8 cellular contexts compared by ENCODE assay signal in genomic region chr17:41666708-41667279, GRCh38. TPM values are rescaled to one million over a fixed set of nuclear protein-coding genes. Genes with fewer than 3 reads are reported as not detected.
A peak's percentile ranks its signal among the peaks of the same experiment; 100 is the strongest.
DNase-seq lines count a peak whose midpoint lies in the region; ATAC-seq and TF ChIP-seq lines count a peak whose summit lies in the region.

No MANE protein-coding gene starts in this region.

- H3K4me1 ChIP-seq in DND-41 (ENCODE audit: insufficient read depth, low read length) (peaks cover 26% of the 10 kb centered on the region), HAP-1 (peaks cover 12% of the 10 kb centered on the region), adrenal gland (replicated peaks in 1 of 2) (peaks cover 13 to 18% of the 10 kb centered on the region in 2 donors), right atrium auricular region (peaks cover 0 to 24% of the 10 kb centered on the region in 2 donors), rectal smooth muscle tissue (ENCODE audit: control insufficient read depth, insufficient read depth, low read length) (peaks cover 6% of the 10 kb centered on the region), vagina (peaks cover 41% of the 10 kb centered on the region)

- ATAC-seq in DND-41 (ENCODE audit: insufficient read depth, low read depth), result peak; percentile 71
- ATAC-seq in T-cell (replicated peaks in 1 of 4), result peak; percentile 54 to 70 (median 66)

- H4K20me1 ChIP-seq in DND-41 (ENCODE audit: insufficient read depth, low read length), result no peaks in the 10 kb centered on the region

- no peaks in the 10 kb centered on the region for H3K79me2 ChIP-seq in DND-41 (ENCODE audit: insufficient read depth, low read length)

- TF ChIP-seq CTCF in DND-41 (IDR thresholded peaks at IDR 0.05; ENCODE audit: borderline replicate concordance, extremely low read depth, low read length, poor library complexity, severe bottlenecking), result peak; percentile 98
- TF ChIP-seq CTCF in adrenal gland (IDR thresholded peaks at IDR 0.05), result peak; percentile 85 to 96 (median 91)
- peak; percentile 97 for TF ChIP-seq CTCF in right atrium auricular region (IDR thresholded peaks at IDR 0.05)
- TF ChIP-seq CTCF in vagina (IDR thresholded peaks at IDR 0.05), result peak; percentile 95 to 99 (median 98)

- TF ChIP-seq POLR2A in adrenal gland (IDR thresholded peaks at IDR 0.05) (no peak), vagina (IDR thresholded peaks at IDR 0.05) (no peak)

- H3K27me3 Mint-ChIP-seq in T-cell, result no peaks in the 10 kb centered on the region

- peak overlapping the region; percentile 83 for H3K4me2 ChIP-seq in DND-41 (ENCODE audit: insufficient read depth, low read length)

- no peaks in the 10 kb centered on the region for H3K9me3 ChIP-seq in DND-41 (ENCODE audit: insufficient read depth, low read length, severe bottlenecking)
- H3K9me3 ChIP-seq in HAP-1, result no peaks in the 10 kb centered on the region
- H3K9me3 ChIP-seq in adrenal gland (replicated peaks in 1 of 3), result no peaks in the 10 kb centered on the region
- no peaks in the 10 kb centered on the region for H3K9me3 ChIP-seq in right atrium auricular region
- H3K9me3 ChIP-seq in vagina, result no peaks in the 10 kb centered on the region

- peak overlapping the region; percentile 93 for H2AFZ ChIP-seq in DND-41 (ENCODE audit: low read depth, low read length)

- no peaks in the 10 kb centered on the region for H3K36me3 Mint-ChIP-seq in T-cell

- peak overlapping the region; percentile 75 for H3K27ac ChIP-seq in DND-41 (ENCODE audit: low read length)
- peak overlapping the region in 4 of 5 donors; percentile 49 to 89 (median 77) for H3K27ac ChIP-seq in adrenal gland
- peak overlapping the region; percentile 78 to 84 for H3K27ac ChIP-seq in right atrium auricular region
- H3K27ac ChIP-seq in rectal smooth muscle tissue (ENCODE audit: low read depth, low read length), result peak overlapping the region; percentile 88
- peak overlapping the region; percentile 97 for H3K27ac ChIP-seq in vagina

- H3K4me3 ChIP-seq in DND-41 (ENCODE audit: low read depth in 1 of 2, low read length in 2 of 2) (peak overlapping the region; percentile 4 to 55; a peak in 3 of 4 replicates), HAP-1 (peak overlapping the region; percentile 23), adrenal gland (peak overlapping the region in 2 of 4 donors; percentile 37 to 52), right atrium auricular region (peak overlapping the region; percentile 31 to 59), rectal smooth muscle tissue (ENCODE audit: low read length) (peak overlapping the region; percentile 77), vagina (peak overlapping the region; percentile 52 to 62)

- intact Hi-C loops in adrenal gland (cut with DNase I), result loop anchor here in 1 of 2 donors (5.0 kb wide), 1 partner anchor 864 kb away; no protein-coding TSS in a partner anchor
- intact Hi-C loops in vagina (cut with DNase I), result no loop called here

- CTCF ChIA-PET in T-cell (lab: Charles Lee), result interaction anchor here (1.0 to 5.3 kb wide), 16 partner anchors 12 to 848 kb away, joined by 3 to 50 read pairs (median 4); partner anchors contain the start of gene EIF1 (in 1 of the 2)

- no peaks in the 10 kb centered on the region for H3K36me3 ChIP-seq in DND-41 (ENCODE audit: insufficient read depth, low read length)
- no peaks in the 10 kb centered on the region for H3K36me3 ChIP-seq in HAP-1 (replicated peaks)
- H3K36me3 ChIP-seq in adrenal gland (replicated peaks in 1 of 2), result no peaks in the 10 kb centered on the region
- no peaks in the 10 kb centered on the region for H3K36me3 ChIP-seq in right atrium auricular region
- no peaks in the 10 kb centered on the region for H3K36me3 ChIP-seq in rectal smooth muscle tissue (ENCODE audit: control insufficient read depth, insufficient read depth, low read length)
- no peaks in the 10 kb centered on the region for H3K36me3 ChIP-seq in vagina

- 0 to 3% (median 1%) methylated on average over 7 to 23 of the region's 23 CpGs for WGBS in adrenal gland, 4 donors

- H3K9me3 Mint-ChIP-seq in T-cell, result no peaks in the 10 kb centered on the region

- DNase-seq in DND-41, result peak; percentile 86
- DNase-seq in HAP-1 (ENCODE audit: low spot score in 2 of 2), result peak; percentile 82 to 93
- peak; percentile 61 for DNase-seq in NCI-H1105 treated with DMSO at 0.1 percent for 48 hours (lab: John Stamatoyannopoulos, UW)
- DNase-seq in T-cell, result peak; percentile 62 to 88 (median 82)
- peak; percentile 76 to 94 (median 85) for DNase-seq in adrenal gland
- peak; percentile 90 for DNase-seq in right atrium auricular region (ENCODE audit: low spot score)
- DNase-seq in vagina (ENCODE audit: extremely low spot score in 2 of 2), result peak in 1 of 2 donors; percentile 90

- peaks cover 21 to 28% (median 27%) of the 10 kb centered on the region in 3 donors for H3K4me1 Mint-ChIP-seq in T-cell

- H3K4me3 Mint-ChIP-seq in T-cell, result peak overlapping the region; percentile 79 to 99 (median 87)

- POLR2A ChIA-PET in T-cell (lab: Charles Lee), result interaction anchor here (0.6 to 3.7 kb wide), 5 partner anchors 11 to 384 kb away, joined by 4 to 29 read pairs (median 7); partner anchors contain the start of gene EIF1 (in 2 of the 2)

- H3K9ac ChIP-seq in DND-41 (ENCODE audit: low read depth, low read length) (peak overlapping the region; percentile 54), rectal smooth muscle tissue (ENCODE audit: low read length) (no peak overlapping the region)

- in situ Hi-C loops in HAP-1 (cut with MboI; ENCODE audit: low sequenced_read_pairs), result loop anchor here (25.0 kb wide), 3 partner anchors 329 to 1054 kb away; no protein-coding TSS in a partner anchor

- H3K27ac Mint-ChIP-seq in T-cell, result peak overlapping the region; percentile 96 to 98

- peaks cover 5% of the 10 kb centered on the region for H3K27me3 ChIP-seq in DND-41 (ENCODE audit: insufficient read depth, low read length, poor library complexity)
- H3K27me3 ChIP-seq in HAP-1 (ENCODE audit: low read depth), result no peaks in the 10 kb centered on the region
- H3K27me3 ChIP-seq in adrenal gland, result no peaks in the 10 kb centered on the region
- no peaks in the 10 kb centered on the region for H3K27me3 ChIP-seq in right atrium auricular region
- no peaks in the 10 kb centered on the region for H3K27me3 ChIP-seq in rectal smooth muscle tissue (ENCODE audit: control insufficient read depth, insufficient read depth, low read length)
- no peaks in the 10 kb centered on the region for H3K27me3 ChIP-seq in vagina

RNA-seq across cellular contexts. Expression of gene EIF1, which starts 21.9 kb away (rescaled TPM):
- 1,000 to 10,000 TPM in 2 of 5 donors, 100 to 1,000 TPM in 3; 962 to 2,431 (median 988) TPM for total RNA-seq in T-cell
- 1,000 to 10,000 TPM in 1 of 8 donors, 100 to 1,000 TPM in 7; 105 to 1,189 (median 484) TPM for total RNA-seq in adrenal gland
- 1,000 to 10,000 TPM in 1 of 3 donors, 100 to 1,000 TPM in 2; 269 to 1,002 (median 614) TPM for polyA plus RNA-seq in adrenal gland
- 100 to 1,000 TPM; 331 to 390 TPM for total RNA-seq in right atrium auricular region
- 204 TPM for total RNA-seq in vagina

RNA-seq across cellular contexts. Expression of gene KRT17, which starts 42.4 kb away (rescaled TPM):
- not detected for total RNA-seq in T-cell
- under 1 TPM in 2 of 8 donors, not detected in 6; 0.55 TPM for total RNA-seq in adrenal gland
- polyA plus RNA-seq in adrenal gland, result 1 to 10 TPM in 1 of 3 donors, under 1 TPM in 1, not detected in 1; 0.97 to 1.3 TPM
- total RNA-seq in right atrium auricular region, result not detected
- total RNA-seq in vagina, result 165 TPM

RNA-seq across cellular contexts. Expression of gene GAST, which starts 45.3 kb away (rescaled TPM):
- total RNA-seq in T-cell (not detected), adrenal gland (not detected), right atrium auricular region (not detected), vagina (not detected)
- polyA plus RNA-seq in adrenal gland, result not detected

RNA-seq across cellular contexts. Expression of gene KRT16, which starts 54.2 kb away (rescaled TPM):
- total RNA-seq in T-cell (not detected), adrenal gland (1 to 10 TPM in 2 of 8 donors, under 1 TPM in 5, not detected in 1; 0.18 to 3.0 (median 0.53) TPM), right atrium auricular region (1 to 10 TPM in 1 of 2 donors, not detected in 1; 2.2 TPM), vagina (872 TPM)
- 1 to 10 TPM in 2 of 3 donors, not detected in 1; 2.6 to 4.5 TPM for polyA plus RNA-seq in adrenal gland

Comparison
In these comparisons a context has a peak if more than half of its experiments do, and no peak if none do; other contexts are left out.
1. RNA of gene KRT17, which starts 42.4 kb away (total RNA-seq): 165 TPM in vagina (single experiment); not detected in right atrium auricular region, 0.55 TPM in adrenal gland and not detected in T-cell; every median in the first group is over 100 times any median in the second.
2. Peak in every context shown above with its lines, with median percentiles within 50 percentile points of each other: H3K27ac ChIP-seq and CTCF ChIP-seq.